1 cellular context compared by ENCODE assay signal in genomic region chr2:176585791-176586190, GRCh38.
A peak's percentile ranks its signal among the peaks of the same experiment; 100 is the strongest.
TF ChIP-seq lines count a peak whose summit lies in the region.

No MANE protein-coding gene starts in this region.

TF ChIP-seq in HEK293, 187 proteins besides CTCF, POLR2A, EP300 and RAD21 (continued from another document):
- TF ChIP-seq PRDM4 (tag by site-specific recombination; IDR thresholded peaks at IDR 0.05): no peak
- no peak for TF ChIP-seq ZNF548 (tag by site-specific recombination; IDR thresholded peaks at IDR 0.05)
- TF ChIP-seq ZXDB (tag by site-specific recombination; IDR thresholded peaks at IDR 0.05): 0 out of 2 replicates have a peak, but pooled peaks have one; percentile 23
- TF ChIP-seq ZNF26 (tag by site-specific recombination; IDR thresholded peaks at IDR 0.05): no peak
- TF ChIP-seq FEZF1 (tag by site-specific recombination; IDR thresholded peaks at IDR 0.05): peak; percentile 46; the same call in 1 of the 2 replicates
- no peak for TF ChIP-seq ZNF654 (tag by site-specific recombination; IDR thresholded peaks at IDR 0.05; ENCODE audit: low read depth)
- no peak for TF ChIP-seq ZNF146 (tag by site-specific recombination; IDR thresholded peaks at IDR 0.05)
- TF ChIP-seq ZFHX2 (tag by site-specific recombination; conservative IDR thresholded peaks at IDR 0.05): no peak
- no peak for TF ChIP-seq ZNF837 (tag by site-specific recombination; IDR thresholded peaks at IDR 0.05)
